ENCODE assay signal across 10 cellular contexts in the genomic region with DNA sequence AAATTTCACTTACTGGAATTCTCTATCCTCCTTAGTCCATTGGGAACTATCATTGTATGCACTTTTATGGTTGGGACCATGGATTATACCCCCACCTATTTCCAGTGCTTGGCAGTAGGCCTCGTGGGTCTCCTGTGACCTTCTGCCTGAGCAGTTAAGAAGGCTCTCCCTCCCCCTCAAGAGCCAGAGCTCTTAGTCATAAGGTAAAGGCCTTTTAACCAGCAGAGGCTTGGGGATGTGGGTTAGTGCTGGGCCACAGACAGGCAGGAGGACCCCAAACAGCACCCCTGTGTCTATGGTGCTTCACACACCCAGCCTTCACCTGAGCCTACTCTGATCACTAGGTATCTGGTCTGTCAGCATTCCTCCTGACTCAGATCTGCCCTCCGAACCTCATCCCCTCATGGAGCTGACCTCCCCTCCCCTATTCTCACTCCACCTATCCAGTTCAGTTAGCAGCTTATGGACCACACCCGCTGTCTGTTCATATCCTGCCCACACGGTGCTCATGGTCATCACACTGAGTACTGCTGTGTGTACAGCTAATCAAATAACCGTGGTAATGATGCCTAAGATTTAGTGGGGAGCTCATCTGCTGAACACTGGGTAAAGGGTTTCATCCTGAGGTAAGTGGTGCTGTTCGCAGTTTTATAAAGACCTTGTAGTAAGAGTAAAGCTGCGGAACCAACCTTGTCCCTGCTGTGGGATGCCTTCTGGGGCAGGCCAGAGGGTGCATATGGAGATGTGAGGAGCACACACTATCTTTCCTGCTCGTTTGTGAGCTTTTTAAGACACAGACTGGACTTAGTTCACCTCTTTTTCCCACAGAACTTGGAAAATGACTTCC. TPM values are rescaled to one million over a fixed set of nuclear protein-coding genes. Genes with fewer than 3 reads are reported as not detected.
DNase-seq lines count a peak whose midpoint lies in the region; ATAC-seq lines count a peak whose summit lies in the region.
"Had no signal": no experiment of that assay in that cellular context is flagged by ENCODE, and none has a peak within 500 bp of the region (broad histone marks: within the 10 kb centered on the region; RNA-seq: fewer than 3 reads in every experiment).

No MANE protein-coding gene starts in this region.

- peak overlapping the region; percentile 48 for H3K27ac ChIP-seq in epithelial cell of prostate

- peak overlapping the region; percentile 37 for H3K27ac Mint-ChIP-seq in T-helper 17 cell
- peak overlapping the region; percentile 75 for H3K27ac Mint-ChIP-seq in stimulated activated effector memory CD8-positive, alpha-beta T cell treated with anti-CD3 and anti-CD28 coated beads, Interleukin-12 subunit alpha, Interleukin-12 subunit beta, amount 100 ng/mL, for 72 hours
- H3K27ac Mint-ChIP-seq: activated naive CD4-positive, alpha-beta T cell treated with anti-CD3 and anti-CD28 coated beads for 36 hours had no signal

- peaks cover 11% of the 10 kb centered on the region for H3K36me3 Mint-ChIP-seq in T-helper 17 cell (ENCODE audit: low read depth)
- H3K36me3 Mint-ChIP-seq in stimulated activated effector memory CD8-positive, alpha-beta T cell treated with anti-CD3 and anti-CD28 coated beads, Interleukin-12 subunit alpha, Interleukin-12 subunit beta, amount 100 ng/mL, for 72 hours: peaks cover 88% of the 10 kb centered on the region

- peak; percentile 30 for DNase-seq in NCI-H82 (lab: John Stamatoyannopoulos, UW)
- DNase-seq in NCI-H82 treated with DMSO at 0.1 percent for 48 hours (lab: John Stamatoyannopoulos, UW; ENCODE audit: unreplicated experiment): no peak
- no peak for DNase-seq in T-helper 17 cell
- DNase-seq in epithelial cell of prostate (ENCODE audit: low read depth, low spot score): peak; percentile 31
- DNase-seq in stimulated activated effector memory CD8-positive, alpha-beta T cell treated with anti-CD3 and anti-CD28 coated beads, Interleukin-12 subunit alpha, Interleukin-12 subunit beta, amount 100 ng/mL, for 72 hours (ENCODE audit: low spot score in 2 of 2): no peak
- DNase-seq: NCI-H774 had no signal

- no peaks in the 10 kb centered on the region for H3K9me3 Mint-ChIP-seq in stimulated activated effector memory CD8-positive, alpha-beta T cell treated with anti-CD3 and anti-CD28 coated beads, Interleukin-12 subunit alpha, Interleukin-12 subunit beta, amount 100 ng/mL, for 72 hours
- H3K9me3 Mint-ChIP-seq: activated naive CD4-positive, alpha-beta T cell treated with anti-CD3 and anti-CD28 coated beads for 36 hours had no signal

- peak overlapping the region; percentile 69 for H3K4me3 Mint-ChIP-seq in T-helper 17 cell
- H3K4me3 Mint-ChIP-seq in stimulated activated effector memory CD8-positive, alpha-beta T cell treated with anti-CD3 and anti-CD28 coated beads, Interleukin-12 subunit alpha, Interleukin-12 subunit beta, amount 100 ng/mL, for 72 hours: no peak overlapping the region
- H3K4me3 Mint-ChIP-seq: activated naive CD4-positive, alpha-beta T cell treated with anti-CD3 and anti-CD28 coated beads for 36 hours had no signal

- peaks cover 4% of the 10 kb centered on the region for H3K4me1 Mint-ChIP-seq in T-helper 17 cell
- H3K4me1 Mint-ChIP-seq in stimulated activated effector memory CD8-positive, alpha-beta T cell treated with anti-CD3 and anti-CD28 coated beads, Interleukin-12 subunit alpha, Interleukin-12 subunit beta, amount 100 ng/mL, for 72 hours: peaks cover 9% of the 10 kb centered on the region

- no peaks in the 10 kb centered on the region for H3K9me3 ChIP-seq in T-helper 17 cell (ENCODE audit: control insufficient read depth, low read length, poor library complexity, severe bottlenecking)

- peak; percentile 6 for ATAC-seq in T-helper 17 cell
- ATAC-seq in stimulated activated effector memory CD8-positive, alpha-beta T cell treated with anti-CD3 and anti-CD28 coated beads, Interleukin-12 subunit alpha, Interleukin-12 subunit beta, amount 100 ng/mL, for 72 hours: peak; percentile 43
- no peak for ATAC-seq in HG03378 (IDR thresholded peaks at IDR 0.05; ENCODE audit: unreplicated experiment)
- ATAC-seq in activated CD4-positive, CD25-positive, alpha-beta regulatory T cell treated with anti-CD3 and anti-CD28 coated beads, Interleukin-2, amount 50 U/mL, for 24 hours: no peak
- no peak for ATAC-seq in GM18870 (IDR thresholded peaks at IDR 0.05; ENCODE audit: unreplicated experiment)

- H3K27me3 Mint-ChIP-seq in T-helper 17 cell: no peaks in the 10 kb centered on the region

RNA-seq across cellular contexts. Expression of gene KLHL18, which starts 40.9 kb away (rescaled TPM):
- total RNA-seq in T-helper 17 cell: 10 to 100 TPM; 47.0 to 50.8 TPM

RNA-seq across cellular contexts. Expression of gene KIF9, which starts 41.1 kb away (rescaled TPM):
- total RNA-seq in T-helper 17 cell: 10 to 100 TPM; 15.3 to 24.6 TPM

RNA-seq across cellular contexts. Expression of gene PTPN23, which starts 57.2 kb away (rescaled TPM):
- total RNA-seq in T-helper 17 cell: 10 to 100 TPM; 36.8 to 38.6 TPM

Comparison
In these comparisons a context has a peak if more than half of its experiments do, and no peak if none do; other contexts are left out.
1. DNase-seq: peak in NCI-H82 (single experiment) and epithelial cell of prostate (single experiment); none in NCI-H82 treated with DMSO at 0.1 percent for 48 hours (single experiment), T-helper 17 cell (0 of 3) and stimulated activated effector memory CD8-positive, alpha-beta T cell treated with anti-CD3 and anti-CD28 coated beads, Interleukin-12 subunit alpha, Interleukin-12 subunit beta, amount 100 ng/mL, for 72 hours (0 of 2).
2. ATAC-seq: peak in T-helper 17 cell (single experiment) and stimulated activated effector memory CD8-positive, alpha-beta T cell treated with anti-CD3 and anti-CD28 coated beads, Interleukin-12 subunit alpha, Interleukin-12 subunit beta, amount 100 ng/mL, for 72 hours (single experiment); none in HG03378 (single experiment), activated CD4-positive, CD25-positive, alpha-beta regulatory T cell treated with anti-CD3 and anti-CD28 coated beads, Interleukin-2, amount 50 U/mL, for 24 hours (0 of 2) and GM18870 (single experiment).